ENCODE assay signal across 8 cellular contexts in genomic region chr19:19321143-19321577, GRCh38. TPM values are rescaled to one million over a fixed set of nuclear protein-coding genes. Genes with fewer than 3 reads are reported as not detected.
DNase-seq lines count a peak whose midpoint lies in the region; ATAC-seq and TF ChIP-seq lines count a peak whose summit lies in the region.

No MANE protein-coding gene starts in this region.

- H3K4me3 ChIP-seq in GM12865 (ENCODE audit: low read depth, low read length) (peak overlapping the region; percentile 85), rectal smooth muscle tissue (ENCODE audit: low read length) (peak overlapping the region; percentile 92)
- peak overlapping the region; percentile 96 for H3K4me3 ChIP-seq in Jurkat, Clone E6-1 (ENCODE audit: low read length)

- peaks cover 4% of the 10 kb centered on the region for H3K4me1 ChIP-seq in rectal smooth muscle tissue (ENCODE audit: control insufficient read depth, insufficient read depth, low read length)

- peaks cover 40% of the 10 kb centered on the region for H3K4me1 Mint-ChIP-seq in activated CD8-positive, alpha-beta T cell treated with anti-CD3 and anti-CD28 coated beads for 36 hours (ENCODE audit: low read depth)
- peaks cover 8% of the 10 kb centered on the region for H3K4me1 Mint-ChIP-seq in glutamatergic neuron (ENCODE audit: low read depth, unreplicated experiment)

- CTCF ChIA-PET in activated CD8-positive, alpha-beta T cell treated with anti-CD3 and anti-CD28 coated beads for 36 hours (lab: Charles Lee): interaction anchor here (0.7 to 1.9 kb wide), 3 partner anchors 147 to 211 kb away, joined by 3 to 9 read pairs (median 5); no protein-coding TSS in a partner anchor

- no peak for TF ChIP-seq CTCF in GM12865 (IDR thresholded peaks at IDR 0.05; ENCODE audit: insufficient read depth, low read depth, low read length, missing control alignments)
- peak; percentile 24 for TF ChIP-seq CTCF in activated CD8-positive, alpha-beta T cell treated with anti-CD3 and anti-CD28 coated beads for 36 hours (IDR thresholded peaks at IDR 0.05)
- TF ChIP-seq CTCF in glutamatergic neuron (IDR thresholded peaks at IDR 0.05; ENCODE audit: partially characterized antibody, unreplicated experiment): no peak

- no peaks in the 10 kb centered on the region for H3K36me3 ChIP-seq in rectal smooth muscle tissue (ENCODE audit: control insufficient read depth, insufficient read depth, low read length)

- H3K27ac Mint-ChIP-seq in activated CD8-positive, alpha-beta T cell treated with anti-CD3 and anti-CD28 coated beads for 36 hours: peak overlapping the region; percentile 100
- H3K27ac Mint-ChIP-seq in glutamatergic neuron (ENCODE audit: unreplicated experiment): peak overlapping the region; percentile 66

- DNase-seq in GM12865 (ENCODE audit: low read depth) (peak; percentile 32), glutamatergic neuron (no peak), AG20443 (ENCODE audit: low spot score) (no peak)
- DNase-seq in Jurkat, Clone E6-1 (ENCODE audit: low read depth, low spot score): peak; percentile 32
- DNase-seq in activated CD8-positive, alpha-beta T cell treated with anti-CD3 and anti-CD28 coated beads for 36 hours: peak; percentile 31

- peak overlapping the region; percentile 95 for H3K4me3 Mint-ChIP-seq in activated CD8-positive, alpha-beta T cell treated with anti-CD3 and anti-CD28 coated beads for 36 hours
- peak overlapping the region; percentile 91 for H3K4me3 Mint-ChIP-seq in glutamatergic neuron (ENCODE audit: unreplicated experiment)

- no peak for ATAC-seq in activated CD8-positive, alpha-beta T cell treated with anti-CD3 and anti-CD28 coated beads for 36 hours
- ATAC-seq in HG02885 (IDR thresholded peaks at IDR 0.05; ENCODE audit: poor library complexity, unreplicated experiment): no peak
- ATAC-seq in HG02884 (IDR thresholded peaks at IDR 0.05; ENCODE audit: unreplicated experiment): no peak

- peak overlapping the region; percentile 96 for H3K9ac ChIP-seq in rectal smooth muscle tissue (ENCODE audit: low read length)

- H3K9me3 Mint-ChIP-seq in activated CD8-positive, alpha-beta T cell treated with anti-CD3 and anti-CD28 coated beads for 36 hours: no peaks in the 10 kb centered on the region
- H3K9me3 Mint-ChIP-seq in glutamatergic neuron (ENCODE audit: unreplicated experiment): peaks cover 6% of the 10 kb centered on the region

- H3K27me3 Mint-ChIP-seq in activated CD8-positive, alpha-beta T cell treated with anti-CD3 and anti-CD28 coated beads for 36 hours: no peaks in the 10 kb centered on the region
- peaks cover 12% of the 10 kb centered on the region for H3K27me3 Mint-ChIP-seq in glutamatergic neuron (ENCODE audit: unreplicated experiment)

- peak overlapping the region; percentile 93 for H3K27ac ChIP-seq in rectal smooth muscle tissue (ENCODE audit: low read depth, low read length)

- H3K36me3 Mint-ChIP-seq in activated CD8-positive, alpha-beta T cell treated with anti-CD3 and anti-CD28 coated beads for 36 hours (ENCODE audit: low read depth): peaks cover 24% of the 10 kb centered on the region
- no peaks in the 10 kb centered on the region for H3K36me3 Mint-ChIP-seq in glutamatergic neuron (ENCODE audit: unreplicated experiment)

- no peaks in the 10 kb centered on the region for H3K27me3 ChIP-seq in rectal smooth muscle tissue (ENCODE audit: control insufficient read depth, insufficient read depth, low read length)

- POLR2A ChIA-PET in activated CD8-positive, alpha-beta T cell treated with anti-CD3 and anti-CD28 coated beads for 36 hours (lab: Charles Lee): interaction anchor here (0.6 to 1.5 kb wide), 5 partner anchors 8 to 195 kb away, joined by 3 to 4 read pairs (median 4); partner anchors contain the start of genes BORCS8, NDUFA13 and RFXANK

- intact Hi-C loops in activated CD8-positive, alpha-beta T cell treated with anti-CD3 and anti-CD28 coated beads for 36 hours (cut with micrococcal nuclease): no loop called here

RNA-seq across cellular contexts. Expression of gene MAU2, which starts 0.5 kb away (rescaled TPM):
- polyA plus RNA-seq in Jurkat, Clone E6-1 (2012; ENCODE audit: insufficient read depth, insufficient read length): 50.7 TPM
- 10 to 100 TPM; 38.4 to 39.4 TPM for total RNA-seq in activated CD8-positive, alpha-beta T cell treated with anti-CD3 and anti-CD28 coated beads for 36 hours
- 107 TPM for total RNA-seq in glutamatergic neuron (ENCODE audit: unreplicated experiment)

RNA-seq across cellular contexts. Expression of gene SUGP1, which starts 0.9 kb away (rescaled TPM):
- 55.2 TPM for polyA plus RNA-seq in Jurkat, Clone E6-1 (2012; ENCODE audit: insufficient read depth, insufficient read length)
- total RNA-seq in activated CD8-positive, alpha-beta T cell treated with anti-CD3 and anti-CD28 coated beads for 36 hours: 10 to 100 TPM; 42.8 to 51.3 TPM
- total RNA-seq in glutamatergic neuron (ENCODE audit: unreplicated experiment): 134 TPM

RNA-seq across cellular contexts. Expression of gene TM6SF2, which starts 48.1 kb away (rescaled TPM):
- polyA plus RNA-seq in Jurkat, Clone E6-1 (2012; ENCODE audit: insufficient read depth, insufficient read length): not detected
- not detected for total RNA-seq in activated CD8-positive, alpha-beta T cell treated with anti-CD3 and anti-CD28 coated beads for 36 hours
- 7.2 TPM for total RNA-seq in glutamatergic neuron (ENCODE audit: unreplicated experiment)

Comparison
In these comparisons a context has a peak if more than half of its experiments do, and no peak if none do; other contexts are left out.
1. DNase-seq: peak in GM12865 (single experiment), Jurkat, Clone E6-1 (single experiment) and activated CD8-positive, alpha-beta T cell treated with anti-CD3 and anti-CD28 coated beads for 36 hours (single experiment); none in glutamatergic neuron (single experiment) and AG20443 (single experiment).
2. Peak in every context shown above with its lines, with median percentiles within 50 percentile points of each other: H3K4me3 ChIP-seq.